1 cellular context compared by ENCODE assay signal in genomic region chr4:54937501-54937900, GRCh38.
A peak's percentile ranks its signal among the peaks of the same experiment; 100 is the strongest.
TF ChIP-seq lines count a peak whose summit lies in the region.

No MANE protein-coding gene starts in this region.

TF ChIP-seq in K562, 482 proteins besides CTCF, POLR2A, EP300 and RAD21 (continued from another document):
- no peak for TF ChIP-seq HBP1 (CRISPR knock-in tag; IDR thresholded peaks at IDR 0.05)
- no peak for TF ChIP-seq STAT5A (IDR thresholded peaks at IDR 0.05; ENCODE audit: borderline replicate concordance, low read length)
- TF ChIP-seq ZFP36 (IDR thresholded peaks at IDR 0.05; ENCODE audit: low read depth, low read length, partially characterized antibody) = peak; percentile 95
- no peak for TF ChIP-seq NEUROD1 (IDR thresholded peaks at IDR 0.05; ENCODE audit: borderline replicate concordance, low read depth, low read length, partially characterized antibody)
- TF ChIP-seq IFI16 (CRISPR knock-in tag; IDR thresholded peaks at IDR 0.05) = no peak
- TF ChIP-seq CREB1 (IDR thresholded peaks at IDR 0.05) = no peak
- no peak for TF ChIP-seq CREB1 (CRISPR knock-in tag; IDR thresholded peaks at IDR 0.05)
- TF ChIP-seq HCFC1 (IDR thresholded peaks at IDR 0.05; ENCODE audit: low read depth, low read length) = no peak
- no peak for TF ChIP-seq ZNF324 (CRISPR knock-in tag; IDR thresholded peaks at IDR 0.05)
- TF ChIP-seq TEAD4 (IDR thresholded peaks at IDR 0.05; ENCODE audit: low read length) = peak; percentile 70
- no peak for TF ChIP-seq TEAD4 (CRISPR knock-in tag; IDR thresholded peaks at IDR 0.05; ENCODE audit: borderline replicate concordance)
- TF ChIP-seq SUPT5H (IDR thresholded peaks at IDR 0.05) = no peak
- TF ChIP-seq FOXP1 (CRISPR knock-in tag; IDR thresholded peaks at IDR 0.05) = no peak
- peak; percentile 71; a peak in 3 of 4 replicates for TF ChIP-seq KDM1A (IDR thresholded peaks at IDR 0.05)
- no peak for TF ChIP-seq ZNF507 (tag; conservative IDR thresholded peaks at IDR 0.05)
- no peak for TF ChIP-seq CREBBP (IDR thresholded peaks at IDR 0.05; ENCODE audit: low read depth, low read length)
- no peak for TF ChIP-seq BDP1 (IDR thresholded peaks at IDR 0.05; ENCODE audit: insufficient read depth, insufficient read length)
- TF ChIP-seq HSF4 (CRISPR knock-in tag; IDR thresholded peaks at IDR 0.05; ENCODE audit: borderline replicate concordance) = no peak
- no peak for TF ChIP-seq ZNF280B (CRISPR knock-in tag; IDR thresholded peaks at IDR 0.05)
- no peak for TF ChIP-seq ZNF444 (CRISPR knock-in tag; IDR thresholded peaks at IDR 0.05)
- TF ChIP-seq GABPB1 (CRISPR knock-in tag; IDR thresholded peaks at IDR 0.05) = no peak
- no peak for TF ChIP-seq HOXB6 (CRISPR knock-in tag; IDR thresholded peaks at IDR 0.05; ENCODE audit: borderline replicate concordance)
- no peak for TF ChIP-seq HNRNPUL1 (IDR thresholded peaks at IDR 0.05; ENCODE audit: low read length)
- TF ChIP-seq PHF8 (IDR thresholded peaks at IDR 0.05; ENCODE audit: borderline replicate concordance, low read length) = no peak
- TF ChIP-seq PHF21A (IDR thresholded peaks at IDR 0.05; ENCODE audit: borderline replicate concordance, low read depth) = no peak
- no peak for TF ChIP-seq LCOR (CRISPR knock-in tag; IDR thresholded peaks at IDR 0.05)
- TF ChIP-seq E2F5 (CRISPR knock-in tag; IDR thresholded peaks at IDR 0.05) = no peak
- no peak for TF ChIP-seq ZNF655 (CRISPR knock-in tag; IDR thresholded peaks at IDR 0.05)
- TF ChIP-seq TAF9B (IDR thresholded peaks at IDR 0.05; ENCODE audit: partially characterized antibody) = no peak
- no peak for TF ChIP-seq ZNF639 (CRISPR knock-in tag; conservative IDR thresholded peaks at IDR 0.05 in 1 of 2, IDR thresholded peaks at IDR 0.05 in 1 of 2)
- no peak for TF ChIP-seq BACH1 (tag; IDR thresholded peaks at IDR 0.05)
- no peak for TF ChIP-seq MLLT1 (IDR thresholded peaks at IDR 0.05)
- TF ChIP-seq DPF2 (IDR thresholded peaks at IDR 0.05) = peak; percentile 44; the same call in 1 of the 2 replicates
